In the genomic region with DNA sequence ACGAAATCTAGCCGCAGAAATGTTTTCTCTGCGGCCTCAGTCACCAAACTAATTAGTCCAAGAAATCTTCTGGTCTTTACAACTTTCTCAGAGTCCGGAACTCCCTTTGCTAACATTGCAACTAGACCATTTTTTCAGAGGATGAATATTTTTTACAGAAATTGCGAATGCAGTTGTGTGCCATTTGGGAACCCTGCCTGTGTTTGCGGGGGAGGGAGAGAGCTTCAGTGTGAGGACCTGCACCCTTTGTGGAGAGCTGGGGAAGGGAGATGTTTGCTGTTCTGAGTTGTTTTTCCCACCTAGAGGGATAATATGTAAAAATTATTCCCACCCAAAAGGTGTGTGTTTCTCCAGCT, we compare ENCODE assay signal across 22 cellular contexts. TPM values are rescaled to one million over a fixed set of nuclear protein-coding genes. Genes with fewer than 3 reads are reported as not detected.
A peak's percentile ranks its signal among the peaks of the same experiment; 100 is the strongest.
DNase-seq lines count a peak whose midpoint lies in the region; ATAC-seq and TF ChIP-seq lines count a peak whose summit lies in the region.
"Had no signal": no experiment of that assay in that cellular context is flagged by ENCODE, and none has a peak within 500 bp of the region (broad histone marks: within the 10 kb centered on the region; RNA-seq: fewer than 3 reads in every experiment).

No MANE protein-coding gene starts in this region.

- no peaks in the 10 kb centered on the region for H3K9me3 ChIP-seq in BLaER1
- no peaks in the 10 kb centered on the region for H3K9me3 ChIP-seq in aorta (ENCODE audit: control insufficient read depth, low read length)
- H3K9me3 ChIP-seq: esophagus squamous epithelium, testis had no signal

- H3K9me3 Mint-ChIP-seq in neural crest cell, result no peaks in the 10 kb centered on the region
- H3K9me3 Mint-ChIP-seq: activated naive CD8-positive, alpha-beta T cell treated with anti-CD3 and anti-CD28 coated beads, Interleukin-2, amount 50 U/mL, for 24 hours; natural killer cell had no signal

- H3K27ac ChIP-seq in BLaER1 (peak overlapping the region; percentile 94), aorta (ENCODE audit: low read depth in 1 of 2, low read length in 2 of 2) (no peak overlapping the region)
- H3K27ac ChIP-seq: esophagus squamous epithelium, testis had no signal

- H3K4me2 ChIP-seq in BLaER1, result peak overlapping the region; percentile 91

- TF ChIP-seq CTCF in fibroblast of mammary gland (conservative IDR thresholded peaks at IDR 0.05; ENCODE audit: control insufficient read depth, insufficient read depth, low read depth, low read length) (no peak), neural crest cell (conservative IDR thresholded peaks at IDR 0.05) (no peak)

- WGBS in aorta, 2 donors, result 86 to 90% methylated on average over 6 of the region's 6 CpGs

- peaks cover 10% of the 10 kb centered on the region for H3K36me3 Mint-ChIP-seq in neural crest cell (ENCODE audit: low read depth)
- H3K36me3 Mint-ChIP-seq: IgD-negative memory B cell had no signal

- peak; percentile 15 for DNase-seq in fibroblast of mammary gland (ENCODE audit: low read depth)
- DNase-seq in neural crest cell (ENCODE audit: low read depth, low spot score), result no peak
- DNase-seq in aorta, result no peak
- DNase-seq in CD1c-positive myeloid dendritic cell (ENCODE audit: extremely low spot score), result no peak
- DNase-seq: activated CD4-positive, alpha-beta T cell treated with anti-CD3 and anti-CD28 coated beads for 4 hours; activated naive CD8-positive, alpha-beta T cell treated with anti-CD3 and anti-CD28 coated beads, Interleukin-2, amount 50 U/mL, for 24 hours; Caco-2; esophagus squamous epithelium; GF-D8; hippocampal formation; natural killer cell; NCI-H1048; Right ventricle myocardium superior; stimulated activated CD4-positive, alpha-beta T cell treated with anti-CD3 and anti-CD28 coated beads, Interleukin-1b, Interleukin-23, amount 100 ng/mL, for 48 hours; T-helper 2 cell; testis had no signal

- H3K27me3 Mint-ChIP-seq in neural crest cell (ENCODE audit: low read depth), result peaks cover 81% of the 10 kb centered on the region

- H3K36me3 ChIP-seq in BLaER1, result peaks cover 29% of the 10 kb centered on the region
- H3K36me3 ChIP-seq in aorta (ENCODE audit: control insufficient read depth in 1 of 2, insufficient read depth in 2 of 2, low read length in 1 of 2), result no peaks in the 10 kb centered on the region
- H3K36me3 ChIP-seq: esophagus squamous epithelium had no signal

- no peak overlapping the region for H3K27ac Mint-ChIP-seq in neural crest cell (ENCODE audit: unreplicated experiment)
- H3K27ac Mint-ChIP-seq: activated naive CD8-positive, alpha-beta T cell treated with anti-CD3 and anti-CD28 coated beads, Interleukin-2, amount 50 U/mL, for 24 hours; IgD-negative memory B cell; natural killer cell had no signal

- H3K4me1 Mint-ChIP-seq in neural crest cell, result peaks cover 50% of the 10 kb centered on the region
- H3K4me1 Mint-ChIP-seq: IgD-negative memory B cell had no signal

- peak overlapping the region; percentile 95 for H3K9ac ChIP-seq in BLaER1

- peaks cover 100% of the 10 kb centered on the region for H3K27me3 ChIP-seq in BLaER1
- H3K27me3 ChIP-seq in aorta (ENCODE audit: control insufficient read depth in 1 of 2, insufficient read depth in 2 of 2, low read length in 1 of 2), result no peaks in the 10 kb centered on the region
- H3K27me3 ChIP-seq: testis had no signal

- intact Hi-C loops in aorta (cut with DNase I), result loop anchor here in 1 of 2 donors (10.0 kb wide), 1 partner anchor 397 kb away; no protein-coding TSS in a partner anchor

- H3K4me3 ChIP-seq in BLaER1, result peak overlapping the region; percentile 82
- peak overlapping the region; percentile 50 for H3K4me3 ChIP-seq in fibroblast of mammary gland (ENCODE audit: control insufficient read depth, low read depth, low read length)
- H3K4me3 ChIP-seq in aorta (ENCODE audit: low read length in 2 of 2), result no peak overlapping the region
- H3K4me3 ChIP-seq: testis had no signal

- H4K20me1 ChIP-seq in BLaER1, result peaks cover 91% of the 10 kb centered on the region

- peak overlapping the region; percentile 97 for H3K4me3 Mint-ChIP-seq in neural crest cell
- H3K4me3 Mint-ChIP-seq: activated naive CD8-positive, alpha-beta T cell treated with anti-CD3 and anti-CD28 coated beads, Interleukin-2, amount 50 U/mL, for 24 hours; natural killer cell had no signal

- ATAC-seq in GM19463 (IDR thresholded peaks at IDR 0.05; ENCODE audit: unreplicated experiment) (no peak), aorta (ENCODE audit: low FRiP score) (no peak), GM19452 (IDR thresholded peaks at IDR 0.05; ENCODE audit: unreplicated experiment) (no peak)
- ATAC-seq: activated naive CD8-positive, alpha-beta T cell treated with anti-CD3 and anti-CD28 coated beads, Interleukin-2, amount 50 U/mL, for 24 hours; natural killer cell had no signal

- H3K4me1 ChIP-seq in BLaER1 (peaks cover 29% of the 10 kb centered on the region), aorta (ENCODE audit: control insufficient read depth in 1 of 2, insufficient read depth in 2 of 2, low read length in 2 of 2) (no peaks in the 10 kb centered on the region)
- H3K4me1 ChIP-seq: Caco-2 had no signal

TF ChIP-seq in PFSK-1, 5 proteins besides CTCF, POLR2A, EP300 and RAD21:
- TF ChIP-seq SIN3A (IDR thresholded peaks at IDR 0.05; ENCODE audit: borderline replicate concordance, insufficient read depth, low read length) (0 out of 2 replicates have a peak, but pooled peaks have one; percentile 3), FOXP2 (optimal IDR thresholded peaks at IDR 0.05; ENCODE audit: borderline replicate concordance, extremely low read depth, extremely low read length, insufficient read depth) (no peak)

RNA-seq across cellular contexts. Expression of gene IRX1, which starts 2.1 kb away (rescaled TPM):
- 361 TPM for polyA plus RNA-seq in PFSK-1 (2012; ENCODE audit: insufficient read length, low read depth)
- total RNA-seq in neural crest cell, result 24.8 and 26.1 TPM in 2 replicates
- 1 to 10 TPM in 1 of 2 donors, not detected in 1; 4.3 TPM for total RNA-seq in aorta
- polyA plus RNA-seq in aorta, result 1 to 10 TPM in 1 of 2 donors, not detected in 1; 1.5 TPM
- total RNA-seq: Caco-2, natural killer cell had no signal
- polyA plus RNA-seq: IgD-negative memory B cell, liver had no signal

Comparison
In these comparisons a context has a peak if more than half of its experiments do, and no peak if none do; other contexts are left out.
1. H3K4me3 ChIP-seq: peak in BLaER1 (single experiment) and fibroblast of mammary gland (single experiment); none in aorta (0 of 2).